ENCODE assay signal across 8 cellular contexts in the genomic region with DNA sequence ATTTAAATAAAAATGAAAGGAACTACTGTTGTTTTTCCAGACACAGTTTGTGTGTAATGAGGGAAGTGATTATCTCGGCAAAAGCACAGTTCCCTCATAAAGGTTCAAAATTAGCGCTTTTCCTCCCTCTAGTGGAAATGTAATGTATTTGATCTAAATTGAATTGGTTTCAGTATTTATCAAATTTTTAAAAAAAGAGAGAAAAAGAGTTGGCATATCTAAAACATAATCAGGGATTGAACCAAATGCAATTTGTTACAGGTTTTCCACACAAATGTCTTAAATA. TPM values are rescaled to one million over a fixed set of nuclear protein-coding genes. Genes with fewer than 3 reads are reported as not detected.
A peak's percentile ranks its signal among the peaks of the same experiment; 100 is the strongest.
DNase-seq lines count a peak whose midpoint lies in the region; ATAC-seq and TF ChIP-seq lines count a peak whose summit lies in the region.

No MANE protein-coding gene starts in this region.

- WGBS in SK-N-SH (ENCODE audit: low lambda C conversion rate): 6% methylated on average over 2 of the region's 2 CpGs
- 4 to 10% methylated on average over 2 of the region's 2 CpGs for WGBS in upper lobe of left lung, 2 donors
- WGBS in stomach, 5 donors: 6 to 14% (median 9%) methylated on average over 2 of the region's 2 CpGs

- TF ChIP-seq POLR2A in upper lobe of left lung (IDR thresholded peaks at IDR 0.05) (no peak), stomach (IDR thresholded peaks at IDR 0.05) (no peak), vagina (IDR thresholded peaks at IDR 0.05) (no peak)

- H3K27ac ChIP-seq in SK-N-SH (ENCODE audit: low read depth in 2 of 2, low read length in 1 of 2) (peak overlapping the region in 1 of 2 experiments; percentile 25; a peak in 1 of 4 replicates), right atrium auricular region (no peak overlapping the region), upper lobe of left lung (peak overlapping the region in 1 of 4 donors; percentile 28), stomach (no peak overlapping the region), vagina (no peak overlapping the region)

- H2AFZ ChIP-seq in SK-N-SH (ENCODE audit: low read depth): peak overlapping the region; percentile 52; the same call in 1 of the 2 replicates

- no peak overlapping the region for H3K9ac ChIP-seq in SK-N-SH

- peak; percentile 83 for TF ChIP-seq RAD21 in SK-N-SH (IDR thresholded peaks at IDR 0.05; ENCODE audit: low read length)

- H3K79me2 ChIP-seq in SK-N-SH (ENCODE audit: insufficient read depth): no peaks in the 10 kb centered on the region

- H3K4me1 ChIP-seq in SK-N-SH (ENCODE audit: control insufficient read depth in 1 of 2, insufficient read depth in 2 of 2, low read depth in 1 of 2, low read length in 1 of 2): peaks cover 3% of the 10 kb centered on the region in 2 experiments; a peak in 3 of 4 replicates
- H3K4me1 ChIP-seq in right atrium auricular region: peaks cover 0 to 13% of the 10 kb centered on the region in 2 donors
- peaks cover 0 to 18% (median 11%) of the 10 kb centered on the region in 4 donors for H3K4me1 ChIP-seq in upper lobe of left lung
- peaks cover 0 to 8% (median 0%) of the 10 kb centered on the region in 4 donors for H3K4me1 ChIP-seq in stomach
- H3K4me1 ChIP-seq in vagina: peaks cover 14% of the 10 kb centered on the region

- intact Hi-C loops in stomach (cut with DNase I; ENCODE audit: low total_unique reads) (no loop called here), vagina (cut with DNase I) (no loop called here)

- H3K9me3 ChIP-seq in SK-N-SH (peaks cover 11% of the 10 kb centered on the region; the same call in 1 of the 2 replicates), right atrium auricular region (peaks cover 0 to 6% of the 10 kb centered on the region in 2 donors), upper lobe of left lung (peaks cover 4 to 12% (median 10%) of the 10 kb centered on the region in 4 donors), stomach (peaks cover 0 to 16% (median 8%) of the 10 kb centered on the region in 4 donors), vagina (no peaks in the 10 kb centered on the region)

- no peaks in the 10 kb centered on the region for H4K20me1 ChIP-seq in SK-N-SH (ENCODE audit: insufficient read depth)

- H3K4me3 ChIP-seq in AG10803 (ENCODE audit: low read length) (no peak overlapping the region), SK-N-SH (ENCODE audit: low read depth in 2 of 2, low read length in 1 of 2) (no peak overlapping the region; a peak in 1 of 4 replicates), right atrium auricular region (no peak overlapping the region), upper lobe of left lung (no peak overlapping the region), stomach (no peak overlapping the region), vagina (no peak overlapping the region)

- H3K27me3 ChIP-seq in SK-N-SH (ENCODE audit: insufficient read depth) (no peaks in the 10 kb centered on the region), right atrium auricular region (no peaks in the 10 kb centered on the region), upper lobe of left lung (no peaks in the 10 kb centered on the region), stomach (no peaks in the 10 kb centered on the region), vagina (no peaks in the 10 kb centered on the region)

- POLR2A ChIA-PET in SK-N-SH (lab: Yijun Ruan, JAX): no interaction called here

- DNase-seq in AG10803 (ENCODE audit: low read depth): peak; percentile 49
- peak; percentile 12 for DNase-seq in HT1080 (ENCODE audit: low read depth)
- DNase-seq in SK-N-SH: peak; percentile 54
- no peak for DNase-seq in right atrium auricular region (ENCODE audit: low spot score)
- DNase-seq in upper lobe of left lung: no peak
- no peak for DNase-seq in stomach
- no peak for DNase-seq in vagina (ENCODE audit: extremely low spot score in 2 of 2)

- TF ChIP-seq EP300 in SK-N-SH (IDR thresholded peaks at IDR 0.05; ENCODE audit: borderline replicate concordance in 1 of 2, low read depth in 1 of 2, low read length in 1 of 2) (no peak), upper lobe of left lung (IDR thresholded peaks at IDR 0.05) (no peak), stomach (IDR thresholded peaks at IDR 0.05) (no peak)

- H3K4me2 ChIP-seq in SK-N-SH: no peak overlapping the region

- TF ChIP-seq CTCF in AG10803 (conservative IDR thresholded peaks at IDR 0.05; ENCODE audit: low read length) (peak; percentile 58), SK-N-SH (IDR thresholded peaks at IDR 0.05) (peak; percentile 76), right atrium auricular region (IDR thresholded peaks at IDR 0.05) (peak; percentile 12 to 68), upper lobe of left lung (IDR thresholded peaks at IDR 0.05) (peak in 5 of 6 experiments; percentile 22 to 61 (median 48)), stomach (IDR thresholded peaks at IDR 0.05) (peak in 2 of 7 experiments; percentile 31 to 33), vagina (IDR thresholded peaks at IDR 0.05) (peak in 1 of 3 experiments; percentile 47)

- H3F3A ChIP-seq in SK-N-SH (replicated peaks; ENCODE audit: insufficient read depth): no peaks in the 10 kb centered on the region

- H3K36me3 ChIP-seq in SK-N-SH (replicated peaks in 1 of 2; ENCODE audit: control insufficient read depth in 1 of 2, insufficient read depth in 2 of 2, low read length in 1 of 2) (no peaks in the 10 kb centered on the region), right atrium auricular region (no peaks in the 10 kb centered on the region), upper lobe of left lung (no peaks in the 10 kb centered on the region), stomach (no peaks in the 10 kb centered on the region), vagina (no peaks in the 10 kb centered on the region)

- ATAC-seq in upper lobe of left lung (ENCODE audit: low FRiP score in 2 of 2) (peak in 1 of 2 donors; percentile 75), HG03095 (IDR thresholded peaks at IDR 0.05; ENCODE audit: unreplicated experiment) (no peak)

- no peaks in the 10 kb centered on the region for H3K9me2 ChIP-seq in SK-N-SH

- CTCF ChIA-PET in SK-N-SH (lab: Yijun Ruan, JAX): interaction anchor here (0.8 to 2.1 kb wide), 4 partner anchors 31 to 94 kb away, joined by 3 to 6 read pairs (median 4); a partner anchor contains a TSS

TF ChIP-seq in SK-N-SH, 30 proteins besides CTCF, POLR2A, EP300 and RAD21:
- TF ChIP-seq, protein P1, sequence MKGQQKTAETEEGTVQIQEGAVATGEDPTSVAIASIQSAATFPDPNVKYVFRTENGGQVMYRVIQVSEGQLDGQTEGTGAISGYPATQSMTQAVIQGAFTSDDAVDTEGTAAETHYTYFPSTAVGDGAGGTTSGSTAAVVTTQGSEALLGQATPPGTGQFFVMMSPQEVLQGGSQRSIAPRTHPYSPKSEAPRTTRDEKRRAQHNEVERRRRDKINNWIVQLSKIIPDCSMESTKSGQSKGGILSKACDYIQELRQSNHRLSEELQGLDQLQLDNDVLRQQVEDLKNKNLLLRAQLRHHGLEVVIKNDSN (IDR thresholded peaks at IDR 0.05; ENCODE audit: borderline replicate concordance, low read depth): no peak
- TF ChIP-seq TEAD4 (IDR thresholded peaks at IDR 0.05; ENCODE audit: borderline replicate concordance, insufficient read depth): no peak
- TF ChIP-seq SMC3 (IDR thresholded peaks at IDR 0.05; ENCODE audit: low read depth, low read length): peak; percentile 30; the same call in 1 of the 2 replicates

RNA-seq across cellular contexts. Expression of a gene that starts 37.5 kb away (rescaled TPM):
- 2.7 and 6.0 TPM in 2 replicates for total RNA-seq in HT1080 (2014; rRNA removed; shearing (Covaris generic))
- polyA plus RNA-seq in HT1080 (2015; cell fraction: cytosol; rRNA removed): 2.1 and 2.2 TPM in 2 replicates
- polyA plus RNA-seq in HT1080 (2015; cell fraction: nucleus; rRNA removed): 1.2 and 1.6 TPM in 2 replicates
- polyA plus RNA-seq in SK-N-SH (2012; rRNA removed): 0.86 and 1.1 TPM in 2 replicates
- 0.71 and 0.83 TPM in 2 replicates for polyA plus RNA-seq in SK-N-SH (2012; cell fraction: cytosol; rRNA removed)
- 0.89 and 1.5 TPM in 2 replicates for polyA plus RNA-seq in SK-N-SH (2012; cell fraction: nucleus; rRNA removed)
- total RNA-seq in right atrium auricular region: 1 to 10 TPM; 1.8 to 4.4 TPM
- 10 to 100 TPM; 18.0 to 37.2 (median 20.7) TPM for total RNA-seq in upper lobe of left lung
- 10 to 100 TPM in 1 of 5 donors, 1 to 10 TPM in 4; 2.9 to 11.7 (median 5.8) TPM for total RNA-seq in stomach
- polyA plus RNA-seq in stomach: 10 to 100 TPM in 1 of 3 donors, 1 to 10 TPM in 2; 2.4 to 11.3 (median 3.1) TPM
- 5.6 TPM for total RNA-seq in vagina

RNA-seq across cellular contexts. Expression of a gene that starts 49.3 kb away (rescaled TPM):
- not detected in 2 replicates for total RNA-seq in HT1080 (2014; rRNA removed; shearing (Covaris generic))
- polyA plus RNA-seq in HT1080 (2015; cell fraction: cytosol; rRNA removed): 0.08 and 0.16 TPM in 2 replicates
- 0.05 and 0.08 TPM in 2 replicates for polyA plus RNA-seq in HT1080 (2015; cell fraction: nucleus; rRNA removed)
- polyA plus RNA-seq in SK-N-SH (2012; rRNA removed) (0.15 and 0.35 TPM in 2 replicates), stomach (1 to 10 TPM in 2 of 3 donors, under 1 TPM in 1; 0.75 to 1.4 (median 1.4) TPM)
- polyA plus RNA-seq in SK-N-SH (2012; cell fraction: cytosol; rRNA removed): 0.25 and 0.37 TPM in 2 replicates
- 0.31 and 0.45 TPM in 2 replicates for polyA plus RNA-seq in SK-N-SH (2012; cell fraction: nucleus; rRNA removed)
- total RNA-seq in right atrium auricular region (1 to 10 TPM; 1.5 to 3.6 TPM), upper lobe of left lung (10 to 100 TPM in 5 of 6 donors, 1 to 10 TPM in 1; 8.4 to 20.0 (median 11.0) TPM), stomach (1 to 10 TPM in 2 of 5 donors, under 1 TPM in 1, not detected in 2; 0.45 to 9.2 (median 1.6) TPM), vagina (0.25 TPM)

Comparison
In these comparisons a context has a peak if more than half of its experiments do, and no peak if none do; other contexts are left out.
1. DNase-seq: peak in AG10803 (single experiment), HT1080 (single experiment) and SK-N-SH (single experiment); none in right atrium auricular region (single experiment), upper lobe of left lung (0 of 2), stomach (single experiment) and vagina (0 of 2).